In the genomic region with DNA sequence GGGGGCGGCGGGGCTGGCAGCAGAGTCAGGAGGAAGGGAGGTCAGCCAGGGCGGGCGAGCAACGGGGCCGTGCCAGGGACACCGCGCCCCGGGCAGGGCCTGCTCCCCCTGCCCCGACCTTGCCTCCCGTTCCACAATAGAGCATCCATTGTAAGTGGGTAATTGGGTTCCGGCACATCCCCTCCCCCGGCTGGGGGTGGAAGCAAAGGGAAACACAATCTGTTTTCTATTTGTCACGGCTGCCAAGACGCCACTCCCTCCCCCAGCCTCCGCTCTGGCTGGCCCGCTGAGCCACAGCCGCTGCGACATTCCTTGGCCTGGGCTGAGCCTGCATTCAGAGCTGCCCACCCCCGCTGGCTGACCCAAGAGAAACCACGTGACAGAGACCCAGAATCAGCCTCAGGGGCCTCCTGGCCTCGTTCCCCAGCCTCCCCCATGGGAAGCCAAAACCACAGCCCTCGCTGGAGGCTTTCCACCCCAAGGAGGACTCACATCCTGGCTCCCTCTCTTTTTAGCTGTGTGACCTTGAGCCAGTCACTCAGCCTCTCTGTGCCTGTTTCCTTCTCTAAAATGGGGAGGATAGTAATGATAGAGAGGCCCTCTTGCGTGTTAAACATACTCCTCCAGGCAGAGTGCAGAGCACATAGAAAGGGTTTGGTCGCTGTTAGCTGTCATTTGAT, we compare ENCODE assay signal across 1 cellular context.
A peak's percentile ranks its signal among the peaks of the same experiment; 100 is the strongest.
TF ChIP-seq lines count a peak whose summit lies in the region.

No MANE protein-coding gene starts in this region.

TF ChIP-seq in K562, 482 proteins besides CTCF, POLR2A, EP300 and RAD21 (continued from another document and continues in another):
- TF ChIP-seq, protein P1, sequence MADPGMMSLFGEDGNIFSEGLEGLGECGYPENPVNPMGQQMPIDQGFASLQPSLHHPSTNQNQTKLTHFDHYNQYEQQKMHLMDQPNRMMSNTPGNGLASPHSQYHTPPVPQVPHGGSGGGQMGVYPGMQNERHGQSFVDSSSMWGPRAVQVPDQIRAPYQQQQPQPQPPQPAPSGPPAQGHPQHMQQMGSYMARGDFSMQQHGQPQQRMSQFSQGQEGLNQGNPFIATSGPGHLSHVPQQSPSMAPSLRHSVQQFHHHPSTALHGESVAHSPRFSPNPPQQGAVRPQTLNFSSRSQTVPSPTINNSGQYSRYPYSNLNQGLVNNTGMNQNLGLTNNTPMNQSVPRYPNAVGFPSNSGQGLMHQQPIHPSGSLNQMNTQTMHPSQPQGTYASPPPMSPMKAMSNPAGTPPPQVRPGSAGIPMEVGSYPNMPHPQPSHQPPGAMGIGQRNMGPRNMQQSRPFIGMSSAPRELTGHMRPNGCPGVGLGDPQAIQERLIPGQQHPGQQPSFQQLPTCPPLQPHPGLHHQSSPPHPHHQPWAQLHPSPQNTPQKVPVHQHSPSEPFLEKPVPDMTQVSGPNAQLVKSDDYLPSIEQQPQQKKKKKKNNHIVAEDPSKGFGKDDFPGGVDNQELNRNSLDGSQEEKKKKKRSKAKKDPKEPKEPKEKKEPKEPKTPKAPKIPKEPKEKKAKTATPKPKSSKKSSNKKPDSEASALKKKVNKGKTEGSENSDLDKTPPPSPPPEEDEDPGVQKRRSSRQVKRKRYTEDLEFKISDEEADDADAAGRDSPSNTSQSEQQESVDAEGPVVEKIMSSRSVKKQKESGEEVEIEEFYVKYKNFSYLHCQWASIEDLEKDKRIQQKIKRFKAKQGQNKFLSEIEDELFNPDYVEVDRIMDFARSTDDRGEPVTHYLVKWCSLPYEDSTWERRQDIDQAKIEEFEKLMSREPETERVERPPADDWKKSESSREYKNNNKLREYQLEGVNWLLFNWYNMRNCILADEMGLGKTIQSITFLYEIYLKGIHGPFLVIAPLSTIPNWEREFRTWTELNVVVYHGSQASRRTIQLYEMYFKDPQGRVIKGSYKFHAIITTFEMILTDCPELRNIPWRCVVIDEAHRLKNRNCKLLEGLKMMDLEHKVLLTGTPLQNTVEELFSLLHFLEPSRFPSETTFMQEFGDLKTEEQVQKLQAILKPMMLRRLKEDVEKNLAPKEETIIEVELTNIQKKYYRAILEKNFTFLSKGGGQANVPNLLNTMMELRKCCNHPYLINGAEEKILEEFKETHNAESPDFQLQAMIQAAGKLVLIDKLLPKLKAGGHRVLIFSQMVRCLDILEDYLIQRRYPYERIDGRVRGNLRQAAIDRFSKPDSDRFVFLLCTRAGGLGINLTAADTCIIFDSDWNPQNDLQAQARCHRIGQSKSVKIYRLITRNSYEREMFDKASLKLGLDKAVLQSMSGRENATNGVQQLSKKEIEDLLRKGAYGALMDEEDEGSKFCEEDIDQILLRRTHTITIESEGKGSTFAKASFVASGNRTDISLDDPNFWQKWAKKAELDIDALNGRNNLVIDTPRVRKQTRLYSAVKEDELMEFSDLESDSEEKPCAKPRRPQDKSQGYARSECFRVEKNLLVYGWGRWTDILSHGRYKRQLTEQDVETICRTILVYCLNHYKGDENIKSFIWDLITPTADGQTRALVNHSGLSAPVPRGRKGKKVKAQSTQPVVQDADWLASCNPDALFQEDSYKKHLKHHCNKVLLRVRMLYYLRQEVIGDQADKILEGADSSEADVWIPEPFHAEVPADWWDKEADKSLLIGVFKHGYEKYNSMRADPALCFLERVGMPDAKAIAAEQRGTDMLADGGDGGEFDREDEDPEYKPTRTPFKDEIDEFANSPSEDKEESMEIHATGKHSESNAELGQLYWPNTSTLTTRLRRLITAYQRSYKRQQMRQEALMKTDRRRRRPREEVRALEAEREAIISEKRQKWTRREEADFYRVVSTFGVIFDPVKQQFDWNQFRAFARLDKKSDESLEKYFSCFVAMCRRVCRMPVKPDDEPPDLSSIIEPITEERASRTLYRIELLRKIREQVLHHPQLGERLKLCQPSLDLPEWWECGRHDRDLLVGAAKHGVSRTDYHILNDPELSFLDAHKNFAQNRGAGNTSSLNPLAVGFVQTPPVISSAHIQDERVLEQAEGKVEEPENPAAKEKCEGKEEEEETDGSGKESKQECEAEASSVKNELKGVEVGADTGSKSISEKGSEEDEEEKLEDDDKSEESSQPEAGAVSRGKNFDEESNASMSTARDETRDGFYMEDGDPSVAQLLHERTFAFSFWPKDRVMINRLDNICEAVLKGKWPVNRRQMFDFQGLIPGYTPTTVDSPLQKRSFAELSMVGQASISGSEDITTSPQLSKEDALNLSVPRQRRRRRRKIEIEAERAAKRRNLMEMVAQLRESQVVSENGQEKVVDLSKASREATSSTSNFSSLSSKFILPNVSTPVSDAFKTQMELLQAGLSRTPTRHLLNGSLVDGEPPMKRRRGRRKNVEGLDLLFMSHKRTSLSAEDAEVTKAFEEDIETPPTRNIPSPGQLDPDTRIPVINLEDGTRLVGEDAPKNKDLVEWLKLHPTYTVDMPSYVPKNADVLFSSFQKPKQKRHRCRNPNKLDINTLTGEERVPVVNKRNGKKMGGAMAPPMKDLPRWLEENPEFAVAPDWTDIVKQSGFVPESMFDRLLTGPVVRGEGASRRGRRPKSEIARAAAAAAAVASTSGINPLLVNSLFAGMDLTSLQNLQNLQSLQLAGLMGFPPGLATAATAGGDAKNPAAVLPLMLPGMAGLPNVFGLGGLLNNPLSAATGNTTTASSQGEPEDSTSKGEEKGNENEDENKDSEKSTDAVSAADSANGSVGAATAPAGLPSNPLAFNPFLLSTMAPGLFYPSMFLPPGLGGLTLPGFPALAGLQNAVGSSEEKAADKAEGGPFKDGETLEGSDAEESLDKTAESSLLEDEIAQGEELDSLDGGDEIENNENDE (IDR thresholded peaks at IDR 0.05; ENCODE audit: low read depth, low read length), result no peak
- TF ChIP-seq, protein P2, sequence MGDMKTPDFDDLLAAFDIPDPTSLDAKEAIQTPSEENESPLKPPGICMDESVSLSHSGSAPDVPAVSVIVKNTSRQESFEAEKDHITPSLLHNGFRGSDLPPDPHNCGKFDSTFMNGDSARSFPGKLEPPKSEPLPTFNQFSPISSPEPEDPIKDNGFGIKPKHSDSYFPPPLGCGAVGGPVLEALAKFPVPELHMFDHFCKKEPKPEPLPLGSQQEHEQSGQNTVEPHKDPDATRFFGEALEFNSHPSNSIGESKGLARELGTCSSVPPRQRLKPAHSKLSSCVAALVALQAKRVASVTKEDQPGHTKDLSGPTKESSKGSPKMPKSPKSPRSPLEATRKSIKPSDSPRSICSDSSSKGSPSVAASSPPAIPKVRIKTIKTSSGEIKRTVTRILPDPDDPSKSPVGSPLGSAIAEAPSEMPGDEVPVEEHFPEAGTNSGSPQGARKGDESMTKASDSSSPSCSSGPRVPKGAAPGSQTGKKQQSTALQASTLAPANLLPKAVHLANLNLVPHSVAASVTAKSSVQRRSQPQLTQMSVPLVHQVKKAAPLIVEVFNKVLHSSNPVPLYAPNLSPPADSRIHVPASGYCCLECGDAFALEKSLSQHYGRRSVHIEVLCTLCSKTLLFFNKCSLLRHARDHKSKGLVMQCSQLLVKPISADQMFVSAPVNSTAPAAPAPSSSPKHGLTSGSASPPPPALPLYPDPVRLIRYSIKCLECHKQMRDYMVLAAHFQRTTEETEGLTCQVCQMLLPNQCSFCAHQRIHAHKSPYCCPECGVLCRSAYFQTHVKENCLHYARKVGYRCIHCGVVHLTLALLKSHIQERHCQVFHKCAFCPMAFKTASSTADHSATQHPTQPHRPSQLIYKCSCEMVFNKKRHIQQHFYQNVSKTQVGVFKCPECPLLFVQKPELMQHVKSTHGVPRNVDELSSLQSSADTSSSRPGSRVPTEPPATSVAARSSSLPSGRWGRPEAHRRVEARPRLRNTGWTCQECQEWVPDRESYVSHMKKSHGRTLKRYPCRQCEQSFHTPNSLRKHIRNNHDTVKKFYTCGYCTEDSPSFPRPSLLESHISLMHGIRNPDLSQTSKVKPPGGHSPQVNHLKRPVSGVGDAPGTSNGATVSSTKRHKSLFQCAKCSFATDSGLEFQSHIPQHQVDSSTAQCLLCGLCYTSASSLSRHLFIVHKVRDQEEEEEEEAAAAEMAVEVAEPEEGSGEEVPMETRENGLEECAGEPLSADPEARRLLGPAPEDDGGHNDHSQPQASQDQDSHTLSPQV (IDR thresholded peaks at IDR 0.05), result no peak
- no peak for TF ChIP-seq GATAD2A (IDR thresholded peaks at IDR 0.05)
- no peak for TF ChIP-seq GTF2F1 (IDR thresholded peaks at IDR 0.05; ENCODE audit: low read depth, low read length)
- TF ChIP-seq RBM17 (IDR thresholded peaks at IDR 0.05; ENCODE audit: borderline replicate concordance, low read depth, low read length), result no peak
- TF ChIP-seq SMARCA5 (IDR thresholded peaks at IDR 0.05), result peak; percentile 98
- peak; percentile 9 for TF ChIP-seq PHF20 (IDR thresholded peaks at IDR 0.05; ENCODE audit: partially characterized antibody)
- TF ChIP-seq ERF (CRISPR knock-in tag; IDR thresholded peaks at IDR 0.05), result no peak
- no peak for TF ChIP-seq SRSF1 (IDR thresholded peaks at IDR 0.05; ENCODE audit: low read depth, low read length)
- no peak for TF ChIP-seq EP400 (IDR thresholded peaks at IDR 0.05)
- TF ChIP-seq NUFIP1 (IDR thresholded peaks at IDR 0.05; ENCODE audit: partially characterized antibody), result no peak
- peak; percentile 15 for TF ChIP-seq CCNT2 (IDR thresholded peaks at IDR 0.05; ENCODE audit: borderline replicate concordance, extremely low read depth, insufficient read length, low read depth, low read length)
- TF ChIP-seq, protein P3, sequence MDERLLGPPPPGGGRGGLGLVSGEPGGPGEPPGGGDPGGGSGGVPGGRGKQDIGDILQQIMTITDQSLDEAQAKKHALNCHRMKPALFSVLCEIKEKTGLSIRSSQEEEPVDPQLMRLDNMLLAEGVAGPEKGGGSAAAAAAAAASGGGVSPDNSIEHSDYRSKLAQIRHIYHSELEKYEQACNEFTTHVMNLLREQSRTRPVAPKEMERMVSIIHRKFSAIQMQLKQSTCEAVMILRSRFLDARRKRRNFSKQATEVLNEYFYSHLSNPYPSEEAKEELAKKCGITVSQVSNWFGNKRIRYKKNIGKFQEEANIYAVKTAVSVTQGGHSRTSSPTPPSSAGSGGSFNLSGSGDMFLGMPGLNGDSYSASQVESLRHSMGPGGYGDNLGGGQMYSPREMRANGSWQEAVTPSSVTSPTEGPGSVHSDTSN (CRISPR knock-in tag; IDR thresholded peaks at IDR 0.05; ENCODE audit: low read depth), result no peak
- TF ChIP-seq, protein P3 (tag; conservative IDR thresholded peaks at IDR 0.05; ENCODE audit: low read depth), result peak; percentile 65
- peak; percentile 72 for TF ChIP-seq CBX1 (IDR thresholded peaks at IDR 0.05; ENCODE audit: low read depth)
- TF ChIP-seq GATAD2B (IDR thresholded peaks at IDR 0.05; ENCODE audit: borderline replicate concordance), result no peak
- TF ChIP-seq PPARD (CRISPR knock-in tag; IDR thresholded peaks at IDR 0.05), result no peak
- TF ChIP-seq, protein P4, sequence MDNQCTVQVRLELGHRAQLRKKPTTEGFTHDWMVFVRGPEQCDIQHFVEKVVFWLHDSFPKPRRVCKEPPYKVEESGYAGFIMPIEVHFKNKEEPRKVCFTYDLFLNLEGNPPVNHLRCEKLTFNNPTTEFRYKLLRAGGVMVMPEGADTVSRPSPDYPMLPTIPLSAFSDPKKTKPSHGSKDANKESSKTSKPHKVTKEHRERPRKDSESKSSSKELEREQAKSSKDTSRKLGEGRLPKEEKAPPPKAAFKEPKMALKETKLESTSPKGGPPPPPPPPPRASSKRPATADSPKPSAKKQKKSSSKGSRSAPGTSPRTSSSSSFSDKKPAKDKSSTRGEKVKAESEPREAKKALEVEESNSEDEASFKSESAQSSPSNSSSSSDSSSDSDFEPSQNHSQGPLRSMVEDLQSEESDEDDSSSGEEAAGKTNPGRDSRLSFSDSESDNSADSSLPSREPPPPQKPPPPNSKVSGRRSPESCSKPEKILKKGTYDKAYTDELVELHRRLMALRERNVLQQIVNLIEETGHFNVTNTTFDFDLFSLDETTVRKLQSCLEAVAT (IDR thresholded peaks at IDR 0.05), result peak in 1 of 2 experiments; percentile 96; a peak in 2 of 4 replicates
- TF ChIP-seq SRF (CRISPR knock-in tag; IDR thresholded peaks at IDR 0.05), result no peak
- TF ChIP-seq PML (IDR thresholded peaks at IDR 0.05; ENCODE audit: low read length), result no peak
- no peak for TF ChIP-seq MECOM (CRISPR knock-in tag; IDR thresholded peaks at IDR 0.05)
